Comparison of ENCODE assay signal across 31 cellular contexts in the genomic region with DNA sequence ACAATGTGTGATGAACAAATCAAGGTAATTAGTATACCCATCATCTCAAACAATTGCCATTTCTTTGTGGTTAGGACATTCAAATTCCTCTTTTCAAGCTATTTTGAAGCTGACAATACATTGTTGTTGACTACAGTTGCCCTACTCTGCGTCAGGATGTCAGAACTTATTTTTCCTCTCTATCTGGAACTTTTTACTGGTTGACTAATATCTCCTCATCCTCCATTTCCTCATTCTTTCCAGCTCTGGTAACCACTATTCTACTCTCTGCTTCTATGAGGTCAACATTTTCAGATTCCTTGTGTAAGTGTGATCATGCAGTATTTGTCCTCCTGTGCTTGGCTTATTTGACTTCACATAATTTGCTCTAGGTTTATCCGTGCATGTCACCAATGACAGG.
DNase-seq lines count a peak whose midpoint lies in the region; ATAC-seq and TF ChIP-seq lines count a peak whose summit lies in the region.
"Had no signal": no experiment of that assay in that cellular context is flagged by ENCODE, and none has a peak within 500 bp of the region (broad histone marks: within the 10 kb centered on the region; RNA-seq: fewer than 3 reads in every experiment).

No MANE protein-coding gene starts in this region.

- no peaks in the 10 kb centered on the region for H3K36me3 Mint-ChIP-seq in Calu3 (ENCODE audit: insufficient read depth, unreplicated experiment)
- H3K36me3 Mint-ChIP-seq: activated naive CD8-positive, alpha-beta T cell; CD8-positive, alpha-beta memory T cell; naive thymus-derived CD4-positive, alpha-beta T cell; type B pancreatic cell had no signal

- peak overlapping the region; percentile 43 for H3K27ac ChIP-seq in PC-9
- H3K27ac ChIP-seq in epithelial cell of prostate, result peak overlapping the region; percentile 83
- no peak overlapping the region for H3K27ac ChIP-seq in neuronal stem cell (replicated peaks; ENCODE audit: low read length)
- no peak overlapping the region for H3K27ac ChIP-seq in right lobe of liver
- H3K27ac ChIP-seq: dorsolateral prefrontal cortex, hepatocyte, left ventricle myocardium inferior, RWPE1, spleen had no signal

- no peak overlapping the region for H3K23ac ChIP-seq in neuronal stem cell (ENCODE audit: low read depth, low read length, poor library complexity)

- no peak overlapping the region for H2BK120ac ChIP-seq in neuronal stem cell (ENCODE audit: low read depth, low read length)

- TF ChIP-seq CTCF in Calu3 (IDR thresholded peaks at IDR 0.05; ENCODE audit: unreplicated experiment) (no peak), PC-9 (conservative IDR thresholded peaks at IDR 0.05) (no peak), right lobe of liver (IDR thresholded peaks at IDR 0.05) (no peak)

- no peaks in the 10 kb centered on the region for H3K79me1 ChIP-seq in neuronal stem cell (ENCODE audit: low read depth, low read length)

- ATAC-seq in HG02938 (IDR thresholded peaks at IDR 0.05; ENCODE audit: unreplicated experiment) (no peak), right lobe of liver (no peak)
- ATAC-seq: K562; naive thymus-derived CD4-positive, alpha-beta T cell had no signal

- no peaks in the 10 kb centered on the region for H3K9me3 ChIP-seq in PC-9 (ENCODE audit: insufficient read depth, low read depth)
- H3K9me3 ChIP-seq in neuronal stem cell (replicated peaks in 1 of 2; ENCODE audit: control insufficient read depth in 2 of 2, insufficient read depth in 1 of 2, low read depth in 1 of 2, low read length in 2 of 2), result no peaks in the 10 kb centered on the region
- H3K9me3 ChIP-seq in right lobe of liver, result no peaks in the 10 kb centered on the region
- H3K9me3 ChIP-seq: left ventricle myocardium inferior, MG63, spleen had no signal

- BruUV-seq in Calu3 (replicated peaks; lab: Mats Ljungman, UMichigan) (no TSS peak), PC-9 (replicated peaks; lab: Mats Ljungman, UMichigan) (no TSS peak)

- no peak overlapping the region for H2BK15ac ChIP-seq in neuronal stem cell (ENCODE audit: low read length)

- CTCF ChIA-PET in Calu3 (lab: Charles Lee), result interaction anchor here (1.5 kb wide), 1 partner anchor 18 kb away, joined by 5 read pairs; no protein-coding TSS in a partner anchor
- CTCF ChIA-PET in PC-9 (lab: Charles Lee), result interaction anchor here (0.6 kb wide), 1 partner anchor 29 kb away, joined by 4 read pairs; no protein-coding TSS in a partner anchor

- no CpG with 5 or more reads among the region's 2 CpGs for WGBS in neuronal stem cell (ENCODE audit: extremely low coverage in 2 of 2, insufficient read length in 2 of 2, insufficient replicate concordance in 1 of 2), 2 donors
- WGBS in right lobe of liver (ENCODE audit: insufficient coverage, low coverage, low lambda C conversion rate, missing lambda C conversion rate), result 65% methylated on average over 2 of the region's 2 CpGs

- H3K27me3 ChIP-seq in PC-9 (ENCODE audit: insufficient read depth, low read depth) (no peaks in the 10 kb centered on the region), neuronal stem cell (ENCODE audit: control insufficient read depth in 3 of 3, insufficient read depth in 3 of 3, low read depth in 1 of 3, low read length in 3 of 3) (no peaks in the 10 kb centered on the region), right lobe of liver (no peaks in the 10 kb centered on the region)
- H3K27me3 ChIP-seq: dorsolateral prefrontal cortex, hepatocyte, MG63, spleen had no signal

- no peak overlapping the region for H3K9ac ChIP-seq in neuronal stem cell (ENCODE audit: low read depth, low read length, poor library complexity)

- TF ChIP-seq POLR2A in right lobe of liver (IDR thresholded peaks at IDR 0.05), result no peak

- no peak overlapping the region for H4K8ac ChIP-seq in neuronal stem cell (ENCODE audit: low read depth, low read length)

- DNase-seq in Calu3 (peak; percentile 4), PC-9 (peak in 1 of 2 experiments; percentile 69), epithelial cell of prostate (ENCODE audit: low read depth, low spot score) (peak; percentile 74), kidney glomerular epithelial cell (lab: John Stamatoyannopoulos, UW) (peak; percentile 13), neuronal stem cell (ENCODE audit: low spot score) (no peak), right lobe of liver (no peak)
- DNase-seq in stimulated activated CD4-positive, alpha-beta T cell treated with anti-CD3 and anti-CD28 coated beads, Interleukin-1b, Interleukin-23, amount 100 ng/mL, for 48 hours, result no peak
- DNase-seq: activated CD4-positive, alpha-beta memory T cell treated with anti-CD3 and anti-CD28 coated beads, Interleukin-2, amount 10 ng/mL, durations not matched to agents 7 days and 5 days; activated CD4-positive, CD25-positive, alpha-beta regulatory T cell treated with anti-CD3 and anti-CD28 coated beads, Interleukin-2, amount 50 U/mL, for 72 hours; activated CD8-positive, alpha-beta memory T cell treated with anti-CD3 and anti-CD28 coated beads, Interleukin-2, amount 50 U/mL, for 48 hours; CD8-positive, alpha-beta memory T cell; DMS153; dorsolateral prefrontal cortex; foreskin melanocyte; left ventricle myocardium inferior; MG63; midbrain; naive thymus-derived CD4-positive, alpha-beta T cell; NCI-H2029; NCI-H526 treated with DMSO at 0.1 percent for 48 hours; retina; spleen; stimulated activated CD4-positive, alpha-beta T cell treated with anti-CD3 and anti-CD28 coated beads, Interleukin-2, amount 100 ng/mL, for 48 hours had no signal

- no peak overlapping the region for H3K4me2 ChIP-seq in PC-9
- H3K4me2 ChIP-seq in neuronal stem cell (ENCODE audit: insufficient read depth, low read length, poor library complexity, severe bottlenecking), result no peak overlapping the region
- H3K4me2 ChIP-seq: hepatocyte had no signal

- H3K27me3 Mint-ChIP-seq in Calu3 (ENCODE audit: unreplicated experiment), result no peaks in the 10 kb centered on the region
- H3K27me3 Mint-ChIP-seq: activated CD4-positive, alpha-beta memory T cell treated with anti-CD3 and anti-CD28 coated beads, Interleukin-2, amount 10 ng/mL, durations not matched to agents 7 days and 5 days; activated naive CD8-positive, alpha-beta T cell; B cell; CD8-positive, alpha-beta memory T cell; naive thymus-derived CD4-positive, alpha-beta T cell; type B pancreatic cell had no signal

- H3K14ac ChIP-seq in neuronal stem cell (ENCODE audit: low read length), result no peak overlapping the region

- H3K36me3 ChIP-seq in PC-9 (ENCODE audit: low read depth) (no peaks in the 10 kb centered on the region), neuronal stem cell (replicated peaks in 1 of 2; ENCODE audit: control insufficient read depth in 2 of 2, insufficient read depth in 2 of 2, low read length in 2 of 2) (no peaks in the 10 kb centered on the region), right lobe of liver (no peaks in the 10 kb centered on the region)
- H3K36me3 ChIP-seq: left ventricle myocardium inferior, MG63, spleen had no signal

- H3K4me1 ChIP-seq in PC-9 (replicated peaks; ENCODE audit: insufficient read depth), result no peaks in the 10 kb centered on the region
- H3K4me1 ChIP-seq in neuronal stem cell (ENCODE audit: control insufficient read depth in 2 of 2, insufficient read depth in 1 of 2, low read depth in 1 of 2, low read length in 2 of 2), result no peaks in the 10 kb centered on the region
- H3K4me1 ChIP-seq in right lobe of liver, result no peaks in the 10 kb centered on the region
- H3K4me1 ChIP-seq: left ventricle myocardium inferior, spleen had no signal

- H3K4me3 ChIP-seq in PC-9 (no peak overlapping the region), neuronal stem cell (ENCODE audit: low read length in 2 of 2) (no peak overlapping the region), right lobe of liver (no peak overlapping the region)
- H3K4me3 ChIP-seq: dorsolateral prefrontal cortex, hepatocyte, K562, left ventricle myocardium inferior, MG63, spleen had no signal

- H3K27ac Mint-ChIP-seq in Calu3 (ENCODE audit: unreplicated experiment), result peak overlapping the region; percentile 89
- H3K27ac Mint-ChIP-seq: activated CD4-positive, alpha-beta memory T cell treated with anti-CD3 and anti-CD28 coated beads, Interleukin-2, amount 10 ng/mL, durations not matched to agents 7 days and 5 days; activated naive CD8-positive, alpha-beta T cell; B cell; CD8-positive, alpha-beta memory T cell; naive thymus-derived CD4-positive, alpha-beta T cell; T-helper 1 cell treated with Interleukin-12 subunit alpha and Interleukin-12 subunit beta and Interleukin-4 antibody, amounts not matched to agents 30 μg/mL and 1 μg/mL, for 36 hours; type B pancreatic cell had no signal

- no peak overlapping the region for H2AK5ac ChIP-seq in neuronal stem cell (ENCODE audit: low read depth, low read length)

- no peaks in the 10 kb centered on the region for H3K79me2 ChIP-seq in PC-9 (ENCODE audit: low read depth)
- H3K79me2 ChIP-seq: hepatocyte had no signal

- no peak overlapping the region for H3K18ac ChIP-seq in neuronal stem cell (ENCODE audit: low read length)

- no peak overlapping the region for H3K4me3 Mint-ChIP-seq in Calu3 (ENCODE audit: low read depth, unreplicated experiment)
- H3K4me3 Mint-ChIP-seq: activated CD4-positive, alpha-beta memory T cell treated with anti-CD3 and anti-CD28 coated beads, Interleukin-2, amount 10 ng/mL, durations not matched to agents 7 days and 5 days; activated naive CD8-positive, alpha-beta T cell; B cell; CD8-positive, alpha-beta memory T cell; naive thymus-derived CD4-positive, alpha-beta T cell; T-helper 1 cell treated with Interleukin-12 subunit alpha and Interleukin-12 subunit beta and Interleukin-4 antibody, amounts not matched to agents 30 μg/mL and 1 μg/mL, for 36 hours; type B pancreatic cell had no signal

- H3F3A ChIP-seq in PC-9 (ENCODE audit: insufficient read depth, low read depth), result no peaks in the 10 kb centered on the region

- H2AFZ ChIP-seq in PC-9, result no peak overlapping the region
- H2AFZ ChIP-seq in neuronal stem cell (ENCODE audit: low read length), result no peak overlapping the region
- H2AFZ ChIP-seq: hepatocyte had no signal

- peaks cover 3% of the 10 kb centered on the region for H3K9me3 Mint-ChIP-seq in Calu3 (ENCODE audit: low read depth, unreplicated experiment)
- H3K9me3 Mint-ChIP-seq: activated CD4-positive, alpha-beta memory T cell treated with anti-CD3 and anti-CD28 coated beads, Interleukin-2, amount 10 ng/mL, durations not matched to agents 7 days and 5 days; CD8-positive, alpha-beta memory T cell; T-helper 1 cell treated with Interleukin-12 subunit alpha and Interleukin-12 subunit beta and Interleukin-4 antibody, amounts not matched to agents 30 μg/mL and 1 μg/mL, for 36 hours; type B pancreatic cell had no signal

- no peak overlapping the region for H3K4ac ChIP-seq in neuronal stem cell (ENCODE audit: low read length)

- no peaks in the 10 kb centered on the region for H4K20me1 ChIP-seq in PC-9 (ENCODE audit: insufficient read depth)

- H3K4me1 Mint-ChIP-seq in Calu3 (ENCODE audit: low read depth, unreplicated experiment), result peaks cover 9% of the 10 kb centered on the region
- H3K4me1 Mint-ChIP-seq: activated CD4-positive, alpha-beta memory T cell treated with anti-CD3 and anti-CD28 coated beads, Interleukin-2, amount 10 ng/mL, durations not matched to agents 7 days and 5 days; B cell; CD8-positive, alpha-beta memory T cell; naive thymus-derived CD4-positive, alpha-beta T cell had no signal

- no peak overlapping the region for H2BK5ac ChIP-seq in neuronal stem cell (ENCODE audit: low read length)

- no peak overlapping the region for H4K91ac ChIP-seq in neuronal stem cell (ENCODE audit: low read depth, low read length, poor library complexity)

- H3K9me2 ChIP-seq in PC-9 (ENCODE audit: insufficient read depth), result no peaks in the 10 kb centered on the region

- intact Hi-C loops in Calu3 (cut with micrococcal nuclease; ENCODE audit: unreplicated experiment), result loop anchor here (5.0 kb wide), 1 partner anchor 43 kb away; no protein-coding TSS in a partner anchor
- intact Hi-C loops in PC-9 (cut with micrococcal nuclease; ENCODE audit: unreplicated experiment), result loop anchor here (1.0 to 2.0 kb wide), 2 partner anchors 30 to 37 kb away; no protein-coding TSS in a partner anchor
- intact Hi-C loops in right lobe of liver (cut with DNase I), result no loop called here

- POLR2A ChIA-PET in PC-9 (lab: Charles Lee; ENCODE audit: unreplicated experiment), result interaction anchor here (0.7 kb wide), 1 partner anchor 199 kb away, joined by 8 read pairs; no protein-coding TSS in a partner anchor

- H2BK12ac ChIP-seq in neuronal stem cell (ENCODE audit: low read length), result no peak overlapping the region

Comparison
In these comparisons a context has a peak if more than half of its experiments do, and no peak if none do; other contexts are left out.
1. DNase-seq: peak in Calu3 (single experiment), epithelial cell of prostate (single experiment) and kidney glomerular epithelial cell (single experiment); none in stimulated activated CD4-positive, alpha-beta T cell treated with anti-CD3 and anti-CD28 coated beads, Interleukin-1b, Interleukin-23, amount 100 ng/mL, for 48 hours (single experiment), neuronal stem cell (single experiment) and right lobe of liver (0 of 3).
2. H3K27ac ChIP-seq: peak in PC-9 (single experiment) and epithelial cell of prostate (single experiment); none in neuronal stem cell (single experiment) and right lobe of liver (0 of 3).
3. intact Hi-C loops: an anchor here in Calu3 (5.0 kb wide) and PC-9 (1.0 to 2.0 kb wide); none called in right lobe of liver.